21 cellular contexts compared by ENCODE assay signal in the genomic region with DNA sequence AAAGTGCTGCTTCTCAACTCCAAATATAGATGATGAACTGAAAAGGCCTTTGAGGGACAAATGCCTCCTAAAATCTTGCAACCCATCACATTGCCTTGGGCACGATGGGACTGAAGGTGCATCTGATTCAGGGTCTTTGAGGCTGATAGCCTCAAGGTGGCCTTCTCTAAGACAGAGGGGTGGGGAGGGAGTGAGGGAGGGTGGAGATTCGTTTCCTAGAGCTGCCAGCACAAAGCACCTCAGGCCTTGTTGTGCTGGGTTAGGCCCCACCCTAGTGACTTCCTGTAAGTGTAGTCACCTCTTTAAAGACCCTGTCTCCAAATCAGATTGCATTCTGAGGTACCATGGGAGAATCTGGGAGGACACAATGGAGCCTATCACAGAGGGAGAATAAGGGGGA. TPM values are rescaled to one million over a fixed set of nuclear protein-coding genes. Genes with fewer than 3 reads are reported as not detected.
DNase-seq lines count a peak whose midpoint lies in the region; ATAC-seq and TF ChIP-seq lines count a peak whose summit lies in the region.
"Had no signal": no experiment of that assay in that cellular context is flagged by ENCODE, and none has a peak within 500 bp of the region (broad histone marks: within the 10 kb centered on the region; RNA-seq: fewer than 3 reads in every experiment).

No MANE protein-coding gene starts in this region.

- no peak overlapping the region for H3K4me3 ChIP-seq in testis
- H3K4me3 ChIP-seq in right atrium auricular region = no peak overlapping the region

- peaks cover 12% of the 10 kb centered on the region for H3K4me1 Mint-ChIP-seq in activated T-helper 17 cell treated with anti-CD3 and anti-CD28 coated beads, Interleukin-2, amount 50 U/mL, for 72 hours
- H3K4me1 Mint-ChIP-seq in naive thymus-derived CD8-positive, alpha-beta T cell = peaks cover 17 to 28% (median 23%) of the 10 kb centered on the region in 4 donors
- H3K4me1 Mint-ChIP-seq: naive B cell had no signal

- ATAC-seq in activated T-helper 17 cell treated with anti-CD3 and anti-CD28 coated beads, Interleukin-2, amount 50 U/mL, for 72 hours (replicated peaks) = no peak
- ATAC-seq in naive thymus-derived CD8-positive, alpha-beta T cell = peak; percentile 73 to 87
- no peak for ATAC-seq in GM18909 (IDR thresholded peaks at IDR 0.05; ENCODE audit: poor library complexity, unreplicated experiment)
- ATAC-seq: foreskin keratinocyte had no signal

- peaks cover under 1% of the 10 kb centered on the region for H3K9me3 Mint-ChIP-seq in activated T-helper 17 cell treated with anti-CD3 and anti-CD28 coated beads, Interleukin-2, amount 50 U/mL, for 72 hours
- peaks cover 0 to 9% (median under 1%) of the 10 kb centered on the region in 9 donors for H3K9me3 Mint-ChIP-seq in naive thymus-derived CD8-positive, alpha-beta T cell

- H3K36me3 ChIP-seq in testis (ENCODE audit: low read depth, missing control alignments) (no peaks in the 10 kb centered on the region), right atrium auricular region (no peaks in the 10 kb centered on the region)

- H3K4me1 ChIP-seq in testis (no peaks in the 10 kb centered on the region), right atrium auricular region (no peaks in the 10 kb centered on the region)
- H3K4me1 ChIP-seq: foreskin keratinocyte had no signal

- WGBS in testis, 2 donors = 66 to 73% methylated on average over 2 of the region's 2 CpGs

- H3K27me3 ChIP-seq in testis = no peaks in the 10 kb centered on the region
- no peaks in the 10 kb centered on the region for H3K27me3 ChIP-seq in right atrium auricular region
- H3K27me3 ChIP-seq: foreskin keratinocyte had no signal

- POLR2A ChIA-PET in naive thymus-derived CD8-positive, alpha-beta T cell (lab: Charles Lee) = interaction anchor here (1.3 to 1.6 kb wide), 2 partner anchors 11 to 332 kb away, joined by 3 to 4 read pairs; no protein-coding TSS in a partner anchor

- H3K27ac Mint-ChIP-seq in activated T-helper 17 cell treated with anti-CD3 and anti-CD28 coated beads, Interleukin-2, amount 50 U/mL, for 72 hours = peak overlapping the region; percentile 78
- H3K27ac Mint-ChIP-seq in naive thymus-derived CD8-positive, alpha-beta T cell = peak overlapping the region; percentile 79 to 95 (median 90)
- H3K27ac Mint-ChIP-seq: dendritic cell treated with granulocyte-macrophage colony-stimulating factor and Interleukin-4, amounts not matched to agents 40 ng/mL and 50 ng/mL, for 4 days had no signal

- DNase-seq in activated CD8-positive, alpha-beta memory T cell treated with anti-CD3 and anti-CD28 coated beads for 24 hours = peak; percentile 50
- no peak for DNase-seq in activated CD8-positive, alpha-beta memory T cell treated with anti-CD3 and anti-CD28 coated beads, Interleukin-2, amount 50 U/mL, for 4 hours
- DNase-seq in GM03348 (ENCODE audit: low spot score) (peak; percentile 2), testis (no peak), right atrium auricular region (ENCODE audit: low spot score) (no peak)
- DNase-seq in naive thymus-derived CD8-positive, alpha-beta T cell = peak in 4 of 10 donors; percentile 14 to 33 (median 26)
- DNase-seq: foreskin keratinocyte, hypothalamus, kidney glomerular epithelial cell, naive B cell, NCI-H1436, NCI-H526 treated with DMSO at 0.1 percent for 48 hours had no signal

- no peak for TF ChIP-seq POLR2A in testis (IDR thresholded peaks at IDR 0.05)

- H3K36me3 Mint-ChIP-seq in activated T-helper 17 cell treated with anti-CD3 and anti-CD28 coated beads, Interleukin-2, amount 50 U/mL, for 72 hours (ENCODE audit: low read depth) = no peaks in the 10 kb centered on the region
- peaks cover 0 to 4% (median 0%) of the 10 kb centered on the region in 3 donors for H3K36me3 Mint-ChIP-seq in naive thymus-derived CD8-positive, alpha-beta T cell

- H3K4me3 Mint-ChIP-seq in activated T-helper 17 cell treated with anti-CD3 and anti-CD28 coated beads, Interleukin-2, amount 50 U/mL, for 72 hours = peak overlapping the region; percentile 45
- peak overlapping the region in 9 of 10 donors; percentile 22 to 78 (median 60) for H3K4me3 Mint-ChIP-seq in naive thymus-derived CD8-positive, alpha-beta T cell
- H3K4me3 Mint-ChIP-seq: dendritic cell treated with granulocyte-macrophage colony-stimulating factor and Interleukin-4, amounts not matched to agents 40 ng/mL and 50 ng/mL, for 4 days; naive B cell had no signal

- H3K9me3 ChIP-seq in testis (no peaks in the 10 kb centered on the region), right atrium auricular region (peaks cover 0 to 4% of the 10 kb centered on the region in 2 donors)

- H3K27me3 Mint-ChIP-seq in activated T-helper 17 cell treated with anti-CD3 and anti-CD28 coated beads, Interleukin-2, amount 50 U/mL, for 72 hours = no peaks in the 10 kb centered on the region
- no peaks in the 10 kb centered on the region for H3K27me3 Mint-ChIP-seq in naive thymus-derived CD8-positive, alpha-beta T cell
- H3K27me3 Mint-ChIP-seq: dendritic cell treated with granulocyte-macrophage colony-stimulating factor and Interleukin-4, amounts not matched to agents 40 ng/mL and 50 ng/mL, for 4 days had no signal

- intact Hi-C loops in testis (cut with DNase I; ENCODE audit: low total_unique reads) = no loop called here

- H3K27ac ChIP-seq in testis (no peak overlapping the region), right atrium auricular region (no peak overlapping the region)
- H3K27ac ChIP-seq: C4-2B, epithelial cell of prostate, foreskin keratinocyte had no signal

- TF ChIP-seq CTCF in testis (IDR thresholded peaks at IDR 0.05) (no peak), right atrium auricular region (IDR thresholded peaks at IDR 0.05) (no peak)

RNA-seq across cellular contexts. Expression of gene BARX1, which starts 57.1 kb away (rescaled TPM):
- 1 to 10 TPM in 1 of 2 donors, not detected in 1; 1.3 TPM for total RNA-seq in activated T-helper 17 cell treated with anti-CD3 and anti-CD28 coated beads, Interleukin-2, amount 50 U/mL, for 72 hours
- not detected for total RNA-seq in naive thymus-derived CD8-positive, alpha-beta T cell
- not detected for polyA plus RNA-seq in naive thymus-derived CD8-positive, alpha-beta T cell
- total RNA-seq in testis (1 to 10 TPM; 3.7 to 8.6 TPM), right atrium auricular region (not detected)
- 3.7 TPM for polyA plus RNA-seq in testis (ENCODE audit: insufficient read depth, low read depth, low replicate concordance)
- total RNA-seq: bronchial epithelial cell; foreskin keratinocyte; Right ventricle myocardium superior; T-helper 1 cell treated with Interleukin-12 subunit alpha and Interleukin-12 subunit beta and Interleukin-4 antibody, amounts not matched to agents 30 ng/mL and 1 ng/mL, for 36 hours; urinary bladder had no signal
- polyA plus RNA-seq: foreskin keratinocyte, urinary bladder had no signal

Comparison
In these comparisons a context has a peak if more than half of its experiments do, and no peak if none do; other contexts are left out.
1. DNase-seq: peak in activated CD8-positive, alpha-beta memory T cell treated with anti-CD3 and anti-CD28 coated beads for 24 hours (single experiment) and GM03348 (single experiment); none in activated CD8-positive, alpha-beta memory T cell treated with anti-CD3 and anti-CD28 coated beads, Interleukin-2, amount 50 U/mL, for 4 hours (single experiment), testis (single experiment) and right atrium auricular region (single experiment).
2. ATAC-seq: peak in naive thymus-derived CD8-positive, alpha-beta T cell (2 of 2); none in activated T-helper 17 cell treated with anti-CD3 and anti-CD28 coated beads, Interleukin-2, amount 50 U/mL, for 72 hours (single experiment) and GM18909 (single experiment).